1 cellular context compared by ENCODE assay signal in the genomic region with DNA sequence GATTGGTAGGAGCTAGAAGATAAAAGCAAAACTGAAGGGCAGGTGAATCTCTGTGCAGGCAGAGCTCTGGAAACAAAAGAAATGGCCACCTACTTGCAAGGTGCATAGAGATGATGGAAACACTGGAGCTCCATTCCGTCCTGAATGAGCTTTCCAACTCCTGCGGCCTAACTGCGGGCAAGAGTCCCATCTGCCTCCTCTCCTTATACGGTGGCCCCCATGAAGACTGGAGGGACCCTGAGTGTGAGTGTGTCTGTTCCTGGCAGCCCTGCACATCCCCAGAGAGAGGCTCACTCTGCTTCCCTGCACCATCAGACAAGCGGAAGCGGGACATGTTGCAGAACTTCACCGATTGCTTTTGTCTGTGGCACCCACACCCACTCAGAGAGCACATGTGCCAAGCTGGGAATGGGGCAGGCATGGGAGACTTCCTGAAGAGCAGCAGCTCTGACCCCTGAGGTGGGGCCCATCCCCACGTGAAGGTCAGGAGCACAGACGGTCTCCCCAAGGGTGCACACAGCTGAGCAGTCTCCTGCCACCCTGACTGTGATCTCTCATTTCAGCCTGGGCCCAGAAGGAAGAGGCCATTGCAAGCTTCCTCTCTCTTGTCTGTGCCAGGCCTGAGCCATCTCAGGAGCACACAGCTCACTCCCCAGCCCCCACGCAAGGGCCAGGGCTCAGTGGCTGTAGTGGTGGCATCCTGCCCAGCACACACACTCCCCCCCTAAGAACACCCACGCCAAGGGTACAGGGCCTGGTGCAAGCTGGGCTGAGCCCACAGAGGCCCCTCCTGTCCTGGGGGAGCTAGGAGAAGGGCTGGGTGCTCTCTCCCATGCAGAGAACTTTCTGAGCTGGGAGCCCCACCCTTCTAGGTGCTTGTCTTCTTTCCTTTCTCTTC.
TF ChIP-seq lines count a peak whose summit lies in the region.

No MANE protein-coding gene starts in this region.

TF ChIP-seq in HepG2, 621 proteins besides CTCF, POLR2A, EP300 and RAD21 (continued from another document and continues in another):
- TF ChIP-seq, protein P1, sequence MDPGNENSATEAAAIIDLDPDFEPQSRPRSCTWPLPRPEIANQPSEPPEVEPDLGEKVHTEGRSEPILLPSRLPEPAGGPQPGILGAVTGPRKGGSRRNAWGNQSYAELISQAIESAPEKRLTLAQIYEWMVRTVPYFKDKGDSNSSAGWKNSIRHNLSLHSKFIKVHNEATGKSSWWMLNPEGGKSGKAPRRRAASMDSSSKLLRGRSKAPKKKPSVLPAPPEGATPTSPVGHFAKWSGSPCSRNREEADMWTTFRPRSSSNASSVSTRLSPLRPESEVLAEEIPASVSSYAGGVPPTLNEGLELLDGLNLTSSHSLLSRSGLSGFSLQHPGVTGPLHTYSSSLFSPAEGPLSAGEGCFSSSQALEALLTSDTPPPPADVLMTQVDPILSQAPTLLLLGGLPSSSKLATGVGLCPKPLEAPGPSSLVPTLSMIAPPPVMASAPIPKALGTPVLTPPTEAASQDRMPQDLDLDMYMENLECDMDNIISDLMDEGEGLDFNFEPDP (CRISPR knock-in tag; conservative IDR thresholded peaks at IDR 0.05) = no peak
- 0 out of 2 replicates have a peak, but pooled peaks have one; percentile 64 for TF ChIP-seq SRY (CRISPR knock-in tag; IDR thresholded peaks at IDR 0.05)
- TF ChIP-seq NFAT5 (CRISPR knock-in tag; IDR thresholded peaks at IDR 0.05) = no peak
- TF ChIP-seq ZBTB38 (CRISPR knock-in tag; IDR thresholded peaks at IDR 0.05) = peak; percentile 99
- no peak for TF ChIP-seq GPBP1L1 (CRISPR knock-in tag; IDR thresholded peaks at IDR 0.05)
- TF ChIP-seq MBD4 (IDR thresholded peaks at IDR 0.05; ENCODE audit: borderline replicate concordance, low read length) = no peak
- no peak for TF ChIP-seq ZNF781 (CRISPR knock-in tag; IDR thresholded peaks at IDR 0.05; ENCODE audit: borderline replicate concordance, not compliant biosample characterization)
- TF ChIP-seq, protein P2, sequence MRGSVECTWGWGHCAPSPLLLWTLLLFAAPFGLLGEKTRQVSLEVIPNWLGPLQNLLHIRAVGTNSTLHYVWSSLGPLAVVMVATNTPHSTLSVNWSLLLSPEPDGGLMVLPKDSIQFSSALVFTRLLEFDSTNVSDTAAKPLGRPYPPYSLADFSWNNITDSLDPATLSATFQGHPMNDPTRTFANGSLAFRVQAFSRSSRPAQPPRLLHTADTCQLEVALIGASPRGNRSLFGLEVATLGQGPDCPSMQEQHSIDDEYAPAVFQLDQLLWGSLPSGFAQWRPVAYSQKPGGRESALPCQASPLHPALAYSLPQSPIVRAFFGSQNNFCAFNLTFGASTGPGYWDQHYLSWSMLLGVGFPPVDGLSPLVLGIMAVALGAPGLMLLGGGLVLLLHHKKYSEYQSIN (CRISPR knock-in tag; IDR thresholded peaks at IDR 0.05; ENCODE audit: borderline replicate concordance) = no peak
- peak; percentile 62 for TF ChIP-seq PRPF4 (IDR thresholded peaks at IDR 0.05; ENCODE audit: low read depth, low read length, poor library complexity, severe bottlenecking)
- no peak for TF ChIP-seq ZUFSP (CRISPR knock-in tag; IDR thresholded peaks at IDR 0.05; ENCODE audit: borderline replicate concordance)
- TF ChIP-seq ZNF12 (CRISPR knock-in tag; IDR thresholded peaks at IDR 0.05) = no peak
- TF ChIP-seq ZBTB37 (CRISPR knock-in tag; IDR thresholded peaks at IDR 0.05) = no peak
- TF ChIP-seq PHF20 (CRISPR knock-in tag; IDR thresholded peaks at IDR 0.05) = no peak
- TF ChIP-seq, protein P3, sequence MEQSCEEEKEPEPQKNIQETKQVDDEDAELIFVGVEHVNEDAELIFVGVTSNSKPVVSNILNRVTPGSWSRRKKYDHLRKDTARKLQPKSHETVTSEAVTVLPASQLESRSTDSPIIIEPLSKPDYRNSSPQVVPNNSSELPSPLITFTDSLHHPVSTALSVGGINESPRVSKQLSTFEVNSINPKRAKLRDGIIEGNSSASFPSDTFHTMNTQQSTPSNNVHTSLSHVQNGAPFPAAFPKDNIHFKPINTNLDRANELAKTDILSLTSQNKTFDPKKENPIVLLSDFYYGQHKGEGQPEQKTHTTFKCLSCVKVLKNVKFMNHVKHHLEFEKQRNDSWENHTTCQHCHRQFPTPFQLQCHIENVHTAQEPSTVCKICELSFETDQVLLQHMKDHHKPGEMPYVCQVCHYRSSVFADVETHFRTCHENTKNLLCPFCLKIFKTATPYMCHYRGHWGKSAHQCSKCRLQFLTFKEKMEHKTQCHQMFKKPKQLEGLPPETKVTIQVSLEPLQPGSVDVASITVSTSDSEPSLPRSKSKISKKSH (CRISPR knock-in tag; IDR thresholded peaks at IDR 0.05; ENCODE audit: borderline replicate concordance) = 0 out of 2 replicates have a peak, but pooled peaks have one; percentile 76
- TF ChIP-seq TRIM24 (CRISPR knock-in tag; IDR thresholded peaks at IDR 0.05) = no peak
- TF ChIP-seq MATR3 (CRISPR knock-in tag; IDR thresholded peaks at IDR 0.05) = no peak
- TF ChIP-seq ELF4 (CRISPR knock-in tag; IDR thresholded peaks at IDR 0.05; ENCODE audit: borderline replicate concordance) = no peak
- no peak for TF ChIP-seq TOE1 (CRISPR knock-in tag; IDR thresholded peaks at IDR 0.05)
- TF ChIP-seq SMYD3 (CRISPR knock-in tag; IDR thresholded peaks at IDR 0.05) = no peak
- TF ChIP-seq ETV6 (CRISPR knock-in tag; conservative IDR thresholded peaks at IDR 0.05) = no peak
- TF ChIP-seq, protein P4, sequence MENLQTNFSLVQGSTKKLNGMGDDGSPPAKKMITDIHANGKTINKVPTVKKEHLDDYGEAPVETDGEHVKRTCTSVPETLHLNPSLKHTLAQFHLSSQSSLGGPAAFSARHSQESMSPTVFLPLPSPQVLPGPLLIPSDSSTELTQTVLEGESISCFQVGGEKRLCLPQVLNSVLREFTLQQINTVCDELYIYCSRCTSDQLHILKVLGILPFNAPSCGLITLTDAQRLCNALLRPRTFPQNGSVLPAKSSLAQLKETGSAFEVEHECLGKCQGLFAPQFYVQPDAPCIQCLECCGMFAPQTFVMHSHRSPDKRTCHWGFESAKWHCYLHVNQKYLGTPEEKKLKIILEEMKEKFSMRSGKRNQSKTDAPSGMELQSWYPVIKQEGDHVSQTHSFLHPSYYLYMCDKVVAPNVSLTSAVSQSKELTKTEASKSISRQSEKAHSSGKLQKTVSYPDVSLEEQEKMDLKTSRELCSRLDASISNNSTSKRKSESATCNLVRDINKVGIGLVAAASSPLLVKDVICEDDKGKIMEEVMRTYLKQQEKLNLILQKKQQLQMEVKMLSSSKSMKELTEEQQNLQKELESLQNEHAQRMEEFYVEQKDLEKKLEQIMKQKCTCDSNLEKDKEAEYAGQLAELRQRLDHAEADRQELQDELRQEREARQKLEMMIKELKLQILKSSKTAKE (CRISPR knock-in tag; IDR thresholded peaks at IDR 0.05; ENCODE audit: borderline replicate concordance) = no peak
- TF ChIP-seq GZF1 (CRISPR knock-in tag; IDR thresholded peaks at IDR 0.05) = no peak
- 0 out of 2 replicates have a peak, but pooled peaks have one; percentile 71 for TF ChIP-seq ZNF34 (CRISPR knock-in tag; IDR thresholded peaks at IDR 0.05; ENCODE audit: borderline replicate concordance)
- TF ChIP-seq ISX (CRISPR knock-in tag; conservative IDR thresholded peaks at IDR 0.05) = 0 out of 2 replicates have a peak, but pooled peaks have one; percentile 32
- TF ChIP-seq RELA (CRISPR knock-in tag; IDR thresholded peaks at IDR 0.05) = no peak
- TF ChIP-seq SPEN (CRISPR knock-in tag; IDR thresholded peaks at IDR 0.05; ENCODE audit: low read depth) = peak; percentile 55; the same call in 1 of the 2 replicates
- no peak for TF ChIP-seq ZSCAN20 (CRISPR knock-in tag; IDR thresholded peaks at IDR 0.05; ENCODE audit: borderline replicate concordance)
- no peak for TF ChIP-seq MZF1 (CRISPR knock-in tag; IDR thresholded peaks at IDR 0.05; ENCODE audit: borderline replicate concordance)
- no peak for TF ChIP-seq SP140L (CRISPR knock-in tag; IDR thresholded peaks at IDR 0.05; ENCODE audit: borderline replicate concordance)
- no peak for TF ChIP-seq MTA3 (CRISPR knock-in tag; IDR thresholded peaks at IDR 0.05)
- TF ChIP-seq ZNF30 (CRISPR knock-in tag; IDR thresholded peaks at IDR 0.05) = no peak
- TF ChIP-seq TAF1 (CRISPR knock-in tag; IDR thresholded peaks at IDR 0.05) = no peak; the same call in 1 of the 2 replicates
- TF ChIP-seq, protein P5, sequence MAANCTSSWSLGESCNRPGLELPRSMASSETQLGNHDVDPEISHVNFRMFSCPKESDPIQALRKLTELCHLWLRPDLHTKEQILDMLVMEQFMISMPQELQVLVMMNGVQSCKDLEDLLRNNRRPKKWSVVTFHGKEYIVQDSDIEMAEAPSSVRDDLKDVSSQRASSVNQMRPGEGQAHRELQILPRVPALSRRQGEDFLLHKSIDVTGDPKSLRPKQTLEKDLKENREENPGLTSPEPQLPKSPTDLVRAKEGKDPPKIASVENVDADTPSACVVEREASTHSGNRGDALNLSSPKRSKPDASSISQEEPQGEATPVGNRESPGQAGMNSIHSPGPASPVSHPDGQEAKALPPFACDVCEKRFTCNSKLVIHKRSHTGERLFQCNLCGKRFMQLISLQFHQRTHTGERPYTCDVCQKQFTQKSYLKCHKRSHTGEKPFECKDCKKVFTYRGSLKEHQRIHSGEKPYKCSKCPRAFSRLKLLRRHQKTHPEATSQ (CRISPR knock-in tag; IDR thresholded peaks at IDR 0.05; ENCODE audit: borderline replicate concordance) = no peak
- 0 out of 2 replicates have a peak, but pooled peaks have one; percentile 68 for TF ChIP-seq ZNF546 (CRISPR knock-in tag; conservative IDR thresholded peaks at IDR 0.05)
- TF ChIP-seq, protein P6, sequence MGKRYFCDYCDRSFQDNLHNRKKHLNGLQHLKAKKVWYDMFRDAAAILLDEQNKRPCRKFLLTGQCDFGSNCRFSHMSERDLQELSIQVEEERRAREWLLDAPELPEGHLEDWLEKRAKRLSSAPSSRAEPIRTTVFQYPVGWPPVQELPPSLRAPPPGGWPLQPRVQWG (CRISPR knock-in tag; IDR thresholded peaks at IDR 0.05; ENCODE audit: borderline replicate concordance, low read depth) = 0 out of 2 replicates have a peak, but pooled peaks have one; percentile 66
- peak; percentile 68 for TF ChIP-seq MYC (CRISPR knock-in tag; IDR thresholded peaks at IDR 0.05; ENCODE audit: borderline replicate concordance)
